In genomic region chr11:96943970-96944369, GRCh38 we compare ENCODE assay signal across 19 cellular contexts.
"Had no signal": no experiment of that assay in that cellular context is flagged by ENCODE, and none has a peak within 500 bp of the region (broad histone marks: within the 10 kb centered on the region; RNA-seq: fewer than 3 reads in every experiment).

No MANE protein-coding gene starts in this region.

- DNase-seq: activated CD4-positive, alpha-beta T cell treated with anti-CD3 and anti-CD28 coated beads, Interleukin-2, amount 10 ng/mL, durations not matched to agents 7 days and 5 days; activated CD4-positive, CD25-positive, alpha-beta regulatory T cell; activated CD8-positive, alpha-beta memory T cell treated with anti-CD3 and anti-CD28 coated beads for 24 hours; activated naive CD8-positive, alpha-beta T cell treated with anti-CD3 and anti-CD28 coated beads for 36 hours; amygdala; body of pancreas; caudate nucleus; colonic mucosa; foreskin fibroblast; glutamatergic neuron; lower lobe of right lung; midbrain; sigmoid colon; stimulated activated CD4-positive, alpha-beta T cell treated with anti-CD3 and anti-CD28 coated beads, Interleukin-1b, Interleukin-23, amount 100 ng/mL, for 48 hours; stimulated activated naive CD8-positive, alpha-beta T cell treated with anti-CD3 and anti-CD28 coated beads, Interleukin-15, amount 100 ng/mL, for 72 hours; T-helper 2 cell had no signal

- H3K9me3 Mint-ChIP-seq: activated CD4-positive, alpha-beta T cell treated with anti-CD3 and anti-CD28 coated beads, Interleukin-2, amount 10 ng/mL, durations not matched to agents 7 days and 5 days; activated T-helper 1 cell treated with anti-CD3 and anti-CD28 coated beads, Interleukin-12 subunit alpha, Interleukin-12 subunit beta, Interleukin-2, Interleukin-4 antibody, amounts not matched to agents 30 ng/mL and 10 ng/mL and 1 ng/mL, durations not matched to agents 14 hours and 24 hours and 36 hours; neural crest cell; stimulated activated naive CD8-positive, alpha-beta T cell treated with anti-CD3 and anti-CD28 coated beads, Interleukin-15, amount 100 ng/mL, for 72 hours had no signal

- H3K4me1 ChIP-seq: body of pancreas, colonic mucosa, lower lobe of right lung, sigmoid colon had no signal

- H3K27ac Mint-ChIP-seq: activated CD4-positive, alpha-beta T cell treated with anti-CD3 and anti-CD28 coated beads, Interleukin-2, amount 10 ng/mL, durations not matched to agents 7 days and 5 days; activated naive CD8-positive, alpha-beta T cell treated with anti-CD3 and anti-CD28 coated beads for 36 hours; activated T-helper 1 cell treated with anti-CD3 and anti-CD28 coated beads, Interleukin-12 subunit alpha, Interleukin-12 subunit beta, Interleukin-2, Interleukin-4 antibody, amounts not matched to agents 30 ng/mL and 10 ng/mL and 1 ng/mL, durations not matched to agents 14 hours and 24 hours and 36 hours; stimulated activated naive CD8-positive, alpha-beta T cell treated with anti-CD3 and anti-CD28 coated beads, Interleukin-15, amount 100 ng/mL, for 72 hours had no signal

- H3K27ac ChIP-seq: body of pancreas, colonic mucosa, lower lobe of right lung, sigmoid colon, thoracic aorta had no signal

- H3K27me3 ChIP-seq: body of pancreas, colonic mucosa, sigmoid colon had no signal

- H3K27me3 Mint-ChIP-seq: activated CD4-positive, alpha-beta T cell treated with anti-CD3 and anti-CD28 coated beads, Interleukin-2, amount 10 ng/mL, durations not matched to agents 7 days and 5 days; activated naive CD8-positive, alpha-beta T cell treated with anti-CD3 and anti-CD28 coated beads for 36 hours; stimulated activated naive CD8-positive, alpha-beta T cell treated with anti-CD3 and anti-CD28 coated beads, Interleukin-15, amount 100 ng/mL, for 72 hours had no signal

- H3K4me1 Mint-ChIP-seq: activated CD4-positive, alpha-beta T cell treated with anti-CD3 and anti-CD28 coated beads, Interleukin-2, amount 10 ng/mL, durations not matched to agents 7 days and 5 days; activated naive CD8-positive, alpha-beta T cell treated with anti-CD3 and anti-CD28 coated beads for 36 hours; neural crest cell; stimulated activated naive CD8-positive, alpha-beta T cell treated with anti-CD3 and anti-CD28 coated beads, Interleukin-15, amount 100 ng/mL, for 72 hours had no signal

- H3K36me3 ChIP-seq: colonic mucosa, lower lobe of right lung, sigmoid colon, thoracic aorta had no signal

- H3K9me3 ChIP-seq: body of pancreas, colonic mucosa, lower lobe of right lung, sigmoid colon, thoracic aorta had no signal

- ATAC-seq: body of pancreas; lower lobe of right lung; stimulated activated naive CD8-positive, alpha-beta T cell treated with anti-CD3 and anti-CD28 coated beads, Interleukin-15, amount 100 ng/mL, for 72 hours had no signal

- H3K4me3 Mint-ChIP-seq: activated CD4-positive, alpha-beta T cell treated with anti-CD3 and anti-CD28 coated beads, Interleukin-2, amount 10 ng/mL, durations not matched to agents 7 days and 5 days; activated naive CD8-positive, alpha-beta T cell treated with anti-CD3 and anti-CD28 coated beads for 36 hours; activated T-helper 1 cell treated with anti-CD3 and anti-CD28 coated beads, Interleukin-12 subunit alpha, Interleukin-12 subunit beta, Interleukin-2, Interleukin-4 antibody, amounts not matched to agents 30 ng/mL and 10 ng/mL and 1 ng/mL, durations not matched to agents 14 hours and 24 hours and 36 hours; neural crest cell; stimulated activated naive CD8-positive, alpha-beta T cell treated with anti-CD3 and anti-CD28 coated beads, Interleukin-15, amount 100 ng/mL, for 72 hours had no signal

- H3K4me3 ChIP-seq: body of pancreas, colonic mucosa, lower lobe of right lung, sigmoid colon, thoracic aorta had no signal

- H3K36me3 Mint-ChIP-seq: activated naive CD8-positive, alpha-beta T cell treated with anti-CD3 and anti-CD28 coated beads for 36 hours had no signal
